ENCODE assay signal across 8 cellular contexts in genomic region chr3:44995142-44995770, GRCh38. TPM values are rescaled to one million over a fixed set of nuclear protein-coding genes. Genes with fewer than 3 reads are reported as not detected.
DNase-seq lines count a peak whose midpoint lies in the region; ATAC-seq and TF ChIP-seq lines count a peak whose summit lies in the region.

No MANE protein-coding gene starts in this region.

- H3K36me3 Mint-ChIP-seq in CD4-positive, alpha-beta memory T cell = peaks cover 42 to 75% of the 10 kb centered on the region in 2 donors

- WGBS in IMR-90 (ENCODE audit: extremely low coverage in 2 of 2, insufficient read length in 1 of 2), 2 experiments = 92% methylated on average over 2 of the region's 8 CpGs; no CpG with 5 or more reads in 1 of the 2 experiments

- BruUV-seq in IMR-90 (replicated peaks; lab: Mats Ljungman, UMichigan) = no TSS peak

- no peaks in the 10 kb centered on the region for H3K9me3 ChIP-seq in IMR-90 (ENCODE audit: control insufficient read depth, insufficient read depth, low read length)
- H3K9me3 ChIP-seq in CD4-positive, alpha-beta memory T cell (ENCODE audit: control insufficient read depth in 1 of 2, low read length in 2 of 2) = no peaks in the 10 kb centered on the region

- H3K4ac ChIP-seq in IMR-90 (ENCODE audit: low read depth, low read length) = no peak overlapping the region

- H2BK5ac ChIP-seq in IMR-90 (ENCODE audit: low read depth, low read length, poor library complexity, severe bottlenecking) = no peak overlapping the region

- DNase-seq in AG08396 (ENCODE audit: low spot score) (peak; percentile 43), IMR-90 (peak; percentile 58), astrocyte of the hippocampus (ENCODE audit: low read depth, low spot score) (peak; percentile 87), left lobe of liver (ENCODE audit: low spot score) (peak; percentile 68), SW480 (ENCODE audit: low spot score) (no peak)
- DNase-seq in CD4-positive, alpha-beta memory T cell = no peak

- H3K36me3 ChIP-seq in IMR-90 (ENCODE audit: control insufficient read depth, insufficient read depth, low read length) = peaks cover 16% of the 10 kb centered on the region
- H3K36me3 ChIP-seq in CD4-positive, alpha-beta memory T cell (ENCODE audit: insufficient read depth, low read length) = peaks cover 27% of the 10 kb centered on the region

- no peak overlapping the region for H3K4me3 ChIP-seq in IMR-90 (ENCODE audit: insufficient read depth, low read depth, low read length)
- no peak overlapping the region for H3K4me3 ChIP-seq in CD4-positive, alpha-beta memory T cell (ENCODE audit: low read length in 2 of 2)

- no peak overlapping the region for H2AK5ac ChIP-seq in IMR-90 (ENCODE audit: low read depth, low read length)

- H3K4me1 Mint-ChIP-seq in CD4-positive, alpha-beta memory T cell = peaks cover 20 to 52% (median 32%) of the 10 kb centered on the region in 4 donors

- no peaks in the 10 kb centered on the region for H3K27me3 ChIP-seq in IMR-90 (ENCODE audit: control insufficient read depth, insufficient read depth, low read length)
- no peaks in the 10 kb centered on the region for H3K27me3 ChIP-seq in CD4-positive, alpha-beta memory T cell (ENCODE audit: insufficient read depth, low read length)

- POLR2A ChIA-PET in IMR-90 (lab: Charles Lee; ENCODE audit: unreplicated experiment) = no interaction called here
- POLR2A ChIA-PET in CD4-positive, alpha-beta memory T cell (lab: Charles Lee; ENCODE audit: partially characterized antibody) = interaction anchor here (0.6 to 2.0 kb wide), 5 partner anchors 10 to 42 kb away, joined by 3 to 7 read pairs (median 3); partner anchors contain the start of genes EXOSC7 and ZDHHC3

- peaks cover 17% of the 10 kb centered on the region for H4K20me1 ChIP-seq in IMR-90 (ENCODE audit: insufficient read depth, low read length)

- no peaks in the 10 kb centered on the region for H3K9me3 Mint-ChIP-seq in CD4-positive, alpha-beta memory T cell

- H3K4me2 ChIP-seq in IMR-90 (ENCODE audit: low read depth, low read length) = no peak overlapping the region

- peaks cover 42 to 63% of the 10 kb centered on the region in 2 experiments for H3K79me1 ChIP-seq in IMR-90 (ENCODE audit: low read depth in 1 of 2, low read length in 2 of 2)

- no peak for TF ChIP-seq POLR2A in IMR-90 (IDR thresholded peaks at IDR 0.05; ENCODE audit: low read depth, low read length)

- H4K91ac ChIP-seq in IMR-90 (ENCODE audit: insufficient read depth, low read depth, low read length) = no peak overlapping the region

- H3K4me1 ChIP-seq in IMR-90 (ENCODE audit: control insufficient read depth, insufficient read depth, low read length) = peaks cover 19% of the 10 kb centered on the region
- H3K4me1 ChIP-seq in CD4-positive, alpha-beta memory T cell (ENCODE audit: insufficient read depth, low read length) = peaks cover 19% of the 10 kb centered on the region

- no peak overlapping the region for H3K4me3 Mint-ChIP-seq in CD4-positive, alpha-beta memory T cell

- no peak overlapping the region for H3K23ac ChIP-seq in IMR-90 (ENCODE audit: low read depth, low read length)

- no peak for TF ChIP-seq RAD21 in IMR-90 (IDR thresholded peaks at IDR 0.05; ENCODE audit: low read length)

- H3K27me3 Mint-ChIP-seq in CD4-positive, alpha-beta memory T cell = no peaks in the 10 kb centered on the region

- CTCF ChIA-PET in IMR-90 (lab: Yijun Ruan, JAX) = interaction anchor here (1.4 kb wide), 2 partner anchors 12 to 14 kb away, joined by 3 to 4 read pairs; no protein-coding TSS in a partner anchor
- CTCF ChIA-PET in CD4-positive, alpha-beta memory T cell (lab: Charles Lee; ENCODE audit: partially characterized antibody) = interaction anchor here (1.0 to 2.3 kb wide), 3 partner anchors 10 to 43 kb away, joined by 3 to 14 read pairs (median 3); no protein-coding TSS in a partner anchor

- H3K56ac ChIP-seq in IMR-90 (ENCODE audit: extremely low read depth, insufficient read depth, low read length) = no peak overlapping the region

- H3K27ac ChIP-seq in IMR-90 (ENCODE audit: insufficient read depth, low read length) = no peak overlapping the region
- no peak overlapping the region for H3K27ac ChIP-seq in CD4-positive, alpha-beta memory T cell (ENCODE audit: low read depth, low read length)

- ATAC-seq in IMR-90 (ENCODE audit: low read depth) = peak; percentile 13; the same call in 1 of the 2 replicates
- peak; percentile 64 for ATAC-seq in left lobe of liver
- ATAC-seq in GM19351 (IDR thresholded peaks at IDR 0.05; ENCODE audit: unreplicated experiment) = no peak
- no peak for ATAC-seq in GM21447 (IDR thresholded peaks at IDR 0.05; ENCODE audit: unreplicated experiment)

- H2BK15ac ChIP-seq in IMR-90 (ENCODE audit: low read depth, low read length) = no peak overlapping the region

- no peak overlapping the region for H4K8ac ChIP-seq in IMR-90 (ENCODE audit: low read depth in 2 of 2, low read length in 2 of 2)

- H2BK120ac ChIP-seq in IMR-90 (ENCODE audit: low read depth, low read length) = no peak overlapping the region

- H2AK9ac ChIP-seq in IMR-90 (replicated peaks; ENCODE audit: low read depth, low read length, poor library complexity) = no peak overlapping the region

- no peak overlapping the region for H2BK20ac ChIP-seq in IMR-90 (ENCODE audit: low read depth, low read length)

- no peak overlapping the region for H3K14ac ChIP-seq in IMR-90 (replicated peaks; ENCODE audit: low read depth, low read length)

- no peak overlapping the region for H3K18ac ChIP-seq in IMR-90 (ENCODE audit: low read depth, low read length)

- H2AFZ ChIP-seq in IMR-90 (replicated peaks; ENCODE audit: low read length, poor library complexity) = no peak overlapping the region

- dilution Hi-C loops in IMR-90 (cut with HindIII; ENCODE audit: low sequenced_read_pairs, unreplicated experiment) = no loop called here

- no peak for TF ChIP-seq CTCF in IMR-90 (conservative IDR thresholded peaks at IDR 0.05; ENCODE audit: low read depth, low read length)

- no peak overlapping the region for H3K9ac ChIP-seq in IMR-90 (ENCODE audit: low read depth, low read length)

- peak overlapping the region in 3 of 7 donors; percentile 1 to 14 (median 5) for H3K27ac Mint-ChIP-seq in CD4-positive, alpha-beta memory T cell

- H4K5ac ChIP-seq in IMR-90 (ENCODE audit: low read depth, low read length) = no peak overlapping the region

- in situ Hi-C loops in IMR-90 (cut with MboI; ENCODE audit: low sequenced_read_pairs) = no loop called here

- intact Hi-C loops in IMR-90 (cut with micrococcal nuclease) = no loop called here
- intact Hi-C loops in CD4-positive, alpha-beta memory T cell (cut with micrococcal nuclease) = no loop called here

- H3K9me1 ChIP-seq in IMR-90 (ENCODE audit: insufficient read depth, low read length) = peaks cover 27% of the 10 kb centered on the region

TF ChIP-seq in IMR-90, 13 proteins besides CTCF, POLR2A, EP300 and RAD21 (continues in another document):
- TF ChIP-seq RCOR1 (IDR thresholded peaks at IDR 0.05; ENCODE audit: insufficient replicate concordance, low read length) = no peak
- TF ChIP-seq CEBPB (IDR thresholded peaks at IDR 0.05; ENCODE audit: low read depth, low read length) = no peak
- no peak for TF ChIP-seq CHD1 (IDR thresholded peaks at IDR 0.05; ENCODE audit: low read depth, low read length)
- TF ChIP-seq MAZ (IDR thresholded peaks at IDR 0.05; ENCODE audit: borderline replicate concordance, low read depth, low read length) = no peak
- no peak for TF ChIP-seq ELK1 (IDR thresholded peaks at IDR 0.05; ENCODE audit: borderline replicate concordance, low read depth, low read length)
- no peak for TF ChIP-seq MXI1 (IDR thresholded peaks at IDR 0.05; ENCODE audit: borderline replicate concordance, low read depth, low read length)
- TF ChIP-seq USF2 (IDR thresholded peaks at IDR 0.05; ENCODE audit: low read depth, low read length) = no peak
- no peak for TF ChIP-seq NFE2L2 (IDR thresholded peaks at IDR 0.05; ENCODE audit: low read depth, low read length)
- TF ChIP-seq MAFK (IDR thresholded peaks at IDR 0.05; ENCODE audit: low read depth, low read length) = no peak
- no peak for TF ChIP-seq FOS (IDR thresholded peaks at IDR 0.05; ENCODE audit: low read depth, low read length)

RNA-seq across cellular contexts. Expression of gene EXOSC7, which starts 19.2 kb away (rescaled TPM):
- total RNA-seq in IMR-90 (2012; rRNA removed) = 62.2 and 96.9 TPM in 2 replicates
- 52.8 and 61.6 TPM in 2 replicates for polyA plus RNA-seq in IMR-90 (2012; rRNA removed)
- 39.4 and 46.8 TPM in 2 replicates for polyA plus RNA-seq in IMR-90 (2012; cell fraction: cytosol; rRNA removed)
- polyA plus RNA-seq in IMR-90 (2012; cell fraction: nucleus; rRNA removed; ENCODE audit: low replicate concordance) = 22.4 and 65.7 TPM in 2 replicates
- 14.6 TPM for total RNA-seq in left lobe of liver
- 10 to 100 TPM; 44.6 to 45.3 TPM for total RNA-seq in CD4-positive, alpha-beta memory T cell
- 10 to 100 TPM; 49.2 to 66.9 TPM for polyA plus RNA-seq in CD4-positive, alpha-beta memory T cell

RNA-seq across cellular contexts. Expression of gene ZDHHC3, which starts 19.3 kb away (rescaled TPM):
- 57.2 and 57.7 TPM in 2 replicates for total RNA-seq in IMR-90 (2012; rRNA removed)
- 58.0 and 59.6 TPM in 2 replicates for polyA plus RNA-seq in IMR-90 (2012; rRNA removed)
- 36.8 and 44.6 TPM in 2 replicates for polyA plus RNA-seq in IMR-90 (2012; cell fraction: cytosol; rRNA removed)
- 30.2 and 63.6 TPM in 2 replicates for polyA plus RNA-seq in IMR-90 (2012; cell fraction: nucleus; rRNA removed; ENCODE audit: low replicate concordance)
- 36.6 TPM for total RNA-seq in left lobe of liver
- total RNA-seq in CD4-positive, alpha-beta memory T cell = 10 to 100 TPM; 40.1 to 41.9 TPM
- 10 to 100 TPM; 35.4 to 36.1 TPM for polyA plus RNA-seq in CD4-positive, alpha-beta memory T cell

RNA-seq across cellular contexts. Expression of gene CLEC3B, which starts 30.8 kb away (rescaled TPM):
- 1.9 and 3.6 TPM in 2 replicates for total RNA-seq in IMR-90 (2012; rRNA removed)
- 13.2 and 13.8 TPM in 2 replicates for polyA plus RNA-seq in IMR-90 (2012; rRNA removed)
- 20.2 and 52.4 TPM in 2 replicates for polyA plus RNA-seq in IMR-90 (2012; cell fraction: cytosol; rRNA removed)
- 7.8 and 10.6 TPM in 2 replicates for polyA plus RNA-seq in IMR-90 (2012; cell fraction: nucleus; rRNA removed; ENCODE audit: low replicate concordance)
- 25.5 TPM for total RNA-seq in left lobe of liver
- 1 to 10 TPM; 1.2 to 1.5 TPM for total RNA-seq in CD4-positive, alpha-beta memory T cell
- polyA plus RNA-seq in CD4-positive, alpha-beta memory T cell = not detected

Comparison
In these comparisons a context has a peak if more than half of its experiments do, and no peak if none do; other contexts are left out.
1. DNase-seq: peak in AG08396 (single experiment), IMR-90 (single experiment), astrocyte of the hippocampus (single experiment) and left lobe of liver (single experiment); none in CD4-positive, alpha-beta memory T cell (0 of 5) and SW480 (single experiment).
2. ATAC-seq: peak in IMR-90 (single experiment) and left lobe of liver (single experiment); none in GM19351 (single experiment) and GM21447 (single experiment).